Comparison of ENCODE assay signal across 20 cellular contexts in genomic region chr18:77049938-77050337, GRCh38.
A peak's percentile ranks its signal among the peaks of the same experiment; 100 is the strongest.
DNase-seq lines count a peak whose midpoint lies in the region; ATAC-seq and TF ChIP-seq lines count a peak whose summit lies in the region.
"Had no signal": no experiment of that assay in that cellular context is flagged by ENCODE, and none has a peak within 500 bp of the region (broad histone marks: within the 10 kb centered on the region; RNA-seq: fewer than 3 reads in every experiment).

No MANE protein-coding gene starts in this region.

- H3K4me3 Mint-ChIP-seq in activated CD4-positive, alpha-beta T cell treated with anti-CD3 and anti-CD28 coated beads, Interleukin-2, amount 10 ng/mL, durations not matched to agents 24 days and 14 days: no peak overlapping the region
- H3K4me3 Mint-ChIP-seq in natural killer cell: no peak overlapping the region
- H3K4me3 Mint-ChIP-seq: activated naive CD8-positive, alpha-beta T cell; HFFc6; mesothelial cell of epicardium; T-helper 1 cell treated with Interleukin-12 subunit alpha and Interleukin-12 subunit beta and Interleukin-4 antibody, amounts not matched to agents 30 μg/mL and 1 μg/mL, for 36 hours; type B pancreatic cell had no signal

- H3K27me3 Mint-ChIP-seq in activated CD4-positive, alpha-beta T cell treated with anti-CD3 and anti-CD28 coated beads, Interleukin-2, amount 10 ng/mL, durations not matched to agents 24 days and 14 days: no peaks in the 10 kb centered on the region
- H3K27me3 Mint-ChIP-seq in natural killer cell (ENCODE audit: low read depth in 2 of 2): no peaks in the 10 kb centered on the region
- H3K27me3 Mint-ChIP-seq: activated naive CD8-positive, alpha-beta T cell; type B pancreatic cell had no signal

- H3K9me3 ChIP-seq in thyroid gland: no peaks in the 10 kb centered on the region
- no peaks in the 10 kb centered on the region for H3K9me3 ChIP-seq in A673 (ENCODE audit: low read depth, low read length, poor library complexity, severe bottlenecking)
- H3K9me3 ChIP-seq: right lobe of liver had no signal

- H3K4me1 ChIP-seq in thyroid gland (peaks cover 19 to 36% of the 10 kb centered on the region in 2 donors), A673 (ENCODE audit: insufficient read depth, low read length, poor library complexity, severe bottlenecking) (no peaks in the 10 kb centered on the region)

- ATAC-seq in natural killer cell: peak in 1 of 3 donors; percentile 7
- ATAC-seq: right lobe of liver had no signal

- peaks cover 30% of the 10 kb centered on the region for H3K4me1 Mint-ChIP-seq in activated CD4-positive, alpha-beta T cell treated with anti-CD3 and anti-CD28 coated beads, Interleukin-2, amount 10 ng/mL, durations not matched to agents 24 days and 14 days
- H3K4me1 Mint-ChIP-seq in natural killer cell: peaks cover 66% of the 10 kb centered on the region in 2 donors

- no TSS peak for BruUV-seq in A673 (replicated peaks; lab: Mats Ljungman, UMichigan)

- no peaks in the 10 kb centered on the region for H3K9me3 Mint-ChIP-seq in activated CD4-positive, alpha-beta T cell treated with anti-CD3 and anti-CD28 coated beads, Interleukin-2, amount 10 ng/mL, durations not matched to agents 24 days and 14 days
- H3K9me3 Mint-ChIP-seq in natural killer cell: no peaks in the 10 kb centered on the region
- H3K9me3 Mint-ChIP-seq: HFFc6; mesothelial cell of epicardium; T-helper 1 cell treated with Interleukin-12 subunit alpha and Interleukin-12 subunit beta and Interleukin-4 antibody, amounts not matched to agents 30 μg/mL and 1 μg/mL, for 36 hours; type B pancreatic cell had no signal

- H3K36me3 ChIP-seq in thyroid gland (peaks cover 0 to 3% of the 10 kb centered on the region in 2 donors), A673 (ENCODE audit: insufficient read depth, low read length, poor library complexity, severe bottlenecking) (no peaks in the 10 kb centered on the region)
- H3K36me3 ChIP-seq: cardiac muscle cell had no signal

- no peak for DNase-seq in activated CD4-positive, alpha-beta T cell treated with anti-CD3 and anti-CD28 coated beads, Interleukin-2, amount 10 ng/mL, durations not matched to agents 24 days and 14 days
- DNase-seq in activated CD4-positive, alpha-beta T cell treated with anti-CD3 and anti-CD28 coated beads, Interleukin-2, amount 50 U/mL, for 4 hours: no peak
- DNase-seq in epithelial cell of esophagus (ENCODE audit: low read depth) (peak; percentile 83), natural killer cell (no peak), thyroid gland (no peak), DMS153 treated with DMSO at 0.1 percent for 48 hours (lab: John Stamatoyannopoulos, UW; ENCODE audit: unreplicated experiment) (no peak), A673 (ENCODE audit: low spot score) (no peak), cortex of kidney (lab: John Stamatoyannopoulos, UW) (no peak)
- DNase-seq: 8988T, HFFc6, NCI-H1694 treated with DMSO at 0.1 percent for 48 hours, NCI-H446, right lobe of liver, SHP77 had no signal

- POLR2A ChIA-PET in A673 (lab: Charles Lee; ENCODE audit: low non-redundant PET): no interaction called here

- peaks cover 27% of the 10 kb centered on the region for H3K36me3 Mint-ChIP-seq in activated CD4-positive, alpha-beta T cell treated with anti-CD3 and anti-CD28 coated beads, Interleukin-2, amount 10 ng/mL, durations not matched to agents 24 days and 14 days (ENCODE audit: low read depth)
- peaks cover 8% of the 10 kb centered on the region for H3K36me3 Mint-ChIP-seq in natural killer cell

- H3K27ac Mint-ChIP-seq in activated CD4-positive, alpha-beta T cell treated with anti-CD3 and anti-CD28 coated beads, Interleukin-2, amount 10 ng/mL, durations not matched to agents 24 days and 14 days: peak overlapping the region; percentile 67
- peak overlapping the region; percentile 47 to 92 for H3K27ac Mint-ChIP-seq in natural killer cell
- H3K27ac Mint-ChIP-seq: activated naive CD8-positive, alpha-beta T cell; HFFc6; mesothelial cell of epicardium; T-helper 1 cell treated with Interleukin-12 subunit alpha and Interleukin-12 subunit beta and Interleukin-4 antibody, amounts not matched to agents 30 μg/mL and 1 μg/mL, for 36 hours; type B pancreatic cell had no signal

- CTCF ChIA-PET in A673 (lab: Charles Lee): no interaction called here

- intact Hi-C loops in activated CD4-positive, alpha-beta T cell treated with anti-CD3 and anti-CD28 coated beads, Interleukin-2, amount 10 ng/mL, durations not matched to agents 24 days and 14 days (cut with micrococcal nuclease): loop anchor here (2.0 kb wide), 1 partner anchor 17 kb away; no protein-coding TSS in a partner anchor
- intact Hi-C loops in natural killer cell (cut with micrococcal nuclease) (no loop called here), thyroid gland (cut with DNase I) (no loop called here), A673 (cut with micrococcal nuclease; ENCODE audit: unreplicated experiment) (no loop called here)

- no peak for TF ChIP-seq CTCF in epithelial cell of esophagus (IDR thresholded peaks at IDR 0.05; ENCODE audit: insufficient read depth, low read depth, low read length, missing control alignments)
- TF ChIP-seq CTCF in natural killer cell (IDR thresholded peaks at IDR 0.05): no peak
- TF ChIP-seq CTCF in thyroid gland (IDR thresholded peaks at IDR 0.05): no peak
- TF ChIP-seq CTCF in A673 (conservative IDR thresholded peaks at IDR 0.05; ENCODE audit: low read depth, low read length): no peak

- H3K4me3 ChIP-seq in epithelial cell of esophagus (ENCODE audit: low read length) (no peak overlapping the region), thyroid gland (replicated peaks in 1 of 3) (no peak overlapping the region), A673 (ENCODE audit: low read depth, low read length, poor library complexity, severe bottlenecking) (no peak overlapping the region)
- H3K4me3 ChIP-seq: cardiac muscle cell, right lobe of liver had no signal

- no peak for TF ChIP-seq POLR2A in thyroid gland (IDR thresholded peaks at IDR 0.05)

- no peaks in the 10 kb centered on the region for H3K27me3 ChIP-seq in thyroid gland
- H3K27me3 ChIP-seq in A673 (replicated peaks; ENCODE audit: insufficient read depth, low read depth, low read length, poor library complexity): no peaks in the 10 kb centered on the region
- H3K27me3 ChIP-seq: cardiac muscle cell, right lobe of liver had no signal

- H3K27ac ChIP-seq in thyroid gland (peak overlapping the region; percentile 82 to 87 (median 87)), A673 (ENCODE audit: low read depth, low read length, poor library complexity, severe bottlenecking) (no peak overlapping the region)
- H3K27ac ChIP-seq: C4-2B, cardiac muscle cell, right lobe of liver had no signal

- WGBS in thyroid gland, 2 donors: 35 to 41% methylated on average over 4 of the region's 4 CpGs
